8 cellular contexts compared by ENCODE assay signal in the genomic region with DNA sequence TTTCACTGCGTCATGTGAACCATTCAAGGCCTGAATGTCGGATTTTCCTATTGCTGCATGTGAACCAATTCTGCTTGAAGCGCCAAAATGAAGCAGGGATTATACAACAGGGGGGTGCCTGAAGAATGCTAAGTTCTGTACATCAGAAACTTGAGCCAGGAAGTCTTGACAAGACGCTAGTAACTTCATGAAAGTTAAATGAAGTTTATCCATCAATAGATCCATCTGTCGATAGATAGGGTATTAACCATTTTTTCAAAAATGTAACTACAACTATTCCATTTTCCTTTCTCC. TPM values are rescaled to one million over a fixed set of nuclear protein-coding genes. Genes with fewer than 3 reads are reported as not detected.
DNase-seq lines count a peak whose midpoint lies in the region; ATAC-seq and TF ChIP-seq lines count a peak whose summit lies in the region.

No MANE protein-coding gene starts in this region.

- no peaks in the 10 kb centered on the region for H3K9me3 ChIP-seq in SU-DHL-6 (ENCODE audit: insufficient read depth, low read length)

- H3K9ac ChIP-seq in SU-DHL-6 (ENCODE audit: low read length), result peak overlapping the region; percentile 83

- H3K27ac ChIP-seq in SU-DHL-6 (ENCODE audit: low read depth, low read length), result no peak overlapping the region

- H4K20me1 ChIP-seq in SU-DHL-6 (ENCODE audit: low read depth, low read length), result no peaks in the 10 kb centered on the region; the same call in 1 of the 2 replicates

- peaks cover 14% of the 10 kb centered on the region for H3K36me3 ChIP-seq in SU-DHL-6 (ENCODE audit: low read length)

- ATAC-seq in GM21515 (IDR thresholded peaks at IDR 0.05; ENCODE audit: unreplicated experiment), result no peak
- ATAC-seq in GM21390 (IDR thresholded peaks at IDR 0.05; ENCODE audit: unreplicated experiment), result no peak

- H3K4me3 ChIP-seq in GM12865 (ENCODE audit: low read depth, low read length) (peak overlapping the region; percentile 70), SU-DHL-6 (ENCODE audit: insufficient read depth, low read length, poor library complexity, severe bottlenecking) (peak overlapping the region; percentile 70), fibroblast of pulmonary artery (replicated peaks; ENCODE audit: low read depth, low read length) (peak overlapping the region; percentile 84)

- no peaks in the 10 kb centered on the region for H3K9me2 ChIP-seq in SU-DHL-6 (replicated peaks; ENCODE audit: insufficient read depth, low read length)

- H3K79me2 ChIP-seq in SU-DHL-6 (ENCODE audit: insufficient read depth, low read length), result peaks cover 43% of the 10 kb centered on the region

- H2AFZ ChIP-seq in SU-DHL-6 (ENCODE audit: low read depth, low read length, severe bottlenecking), result peak overlapping the region; percentile 70

- H3K27me3 ChIP-seq in SU-DHL-6 (ENCODE audit: low read length), result no peaks in the 10 kb centered on the region

- DNase-seq in GM12865 (ENCODE audit: low read depth) (peak; percentile 21), fibroblast of pulmonary artery (ENCODE audit: low read depth) (peak; percentile 44), renal cortical epithelial cell (ENCODE audit: low read depth) (peak; percentile 9), OCI-M2 (lab: John Stamatoyannopoulos, UW; ENCODE audit: unreplicated experiment) (no peak), NCI-H1417 treated with DMSO at 0.1 percent for 48 hours (lab: John Stamatoyannopoulos, UW) (no peak)

- H3K4me2 ChIP-seq in SU-DHL-6 (ENCODE audit: low read depth, low read length, poor library complexity, severe bottlenecking), result peak overlapping the region; percentile 85

- no peak for TF ChIP-seq CTCF in GM12865 (IDR thresholded peaks at IDR 0.05; ENCODE audit: insufficient read depth, low read depth, low read length, missing control alignments)
- TF ChIP-seq CTCF in SU-DHL-6 (IDR thresholded peaks at IDR 0.05; ENCODE audit: insufficient read depth, low read length, poor library complexity, severe bottlenecking), result no peak
- TF ChIP-seq CTCF in fibroblast of pulmonary artery (IDR thresholded peaks at IDR 0.05; ENCODE audit: low read length, missing control alignments), result no peak

- H3F3A ChIP-seq in SU-DHL-6 (ENCODE audit: insufficient read depth), result peaks cover 7% of the 10 kb centered on the region; the same call in 1 of the 2 replicates

RNA-seq across cellular contexts. Expression of a gene that starts 0.6 kb away (rescaled TPM):
- total RNA-seq in renal cortical epithelial cell, result 4.2 and 12.6 TPM in 2 replicates

Comparison
In these comparisons a context has a peak if more than half of its experiments do, and no peak if none do; other contexts are left out.
1. DNase-seq: peak in GM12865 (single experiment), fibroblast of pulmonary artery (single experiment) and renal cortical epithelial cell (single experiment); none in OCI-M2 (single experiment) and NCI-H1417 treated with DMSO at 0.1 percent for 48 hours (single experiment).
2. Peak in every context shown above with its lines, with median percentiles within 50 percentile points of each other: H3K4me3 ChIP-seq.